ENCODE assay signal across 6 cellular contexts in genomic region chr22:38699784-38700183, GRCh38. TPM values are rescaled to one million over a fixed set of nuclear protein-coding genes. Genes with fewer than 3 reads are reported as not detected.
DNase-seq lines count a peak whose midpoint lies in the region; ATAC-seq and TF ChIP-seq lines count a peak whose summit lies in the region.

No MANE protein-coding gene starts in this region.

- peaks cover 5% of the 10 kb centered on the region; the same call in 1 of the 2 replicates for H3K27me3 ChIP-seq in iPS-20b (ENCODE audit: insufficient read depth, low read length)
- no peaks in the 10 kb centered on the region for H3K27me3 ChIP-seq in vagina

- peak overlapping the region; percentile 93 for H3K27ac ChIP-seq in C4-2B
- H3K27ac ChIP-seq in SK-N-MC, result peak overlapping the region; percentile 76; the same call in 1 of the 2 replicates
- H3K27ac ChIP-seq in iPS-20b (ENCODE audit: low read length), result no peak overlapping the region
- peak overlapping the region; percentile 98 for H3K27ac ChIP-seq in vagina

- peak overlapping the region; percentile 97 for H3K9ac ChIP-seq in SK-N-MC (ENCODE audit: insufficient read length)
- peak overlapping the region; percentile 86; the same call in 1 of the 2 replicates for H3K9ac ChIP-seq in iPS-20b (ENCODE audit: low read depth, low read length)

- TF ChIP-seq CTCF in C4-2B (conservative IDR thresholded peaks at IDR 0.05) (no peak), vagina (IDR thresholded peaks at IDR 0.05) (no peak)

- peak overlapping the region; percentile 98 for H3K4me3 ChIP-seq in SK-N-MC
- H3K4me3 ChIP-seq in iPS-20b (ENCODE audit: low read length), result peak overlapping the region; percentile 84
- H3K4me3 ChIP-seq in vagina, result peak overlapping the region; percentile 68 to 95

- H3K36me3 ChIP-seq in SK-N-MC (ENCODE audit: insufficient read depth, low read length) (peaks cover 16% of the 10 kb centered on the region), iPS-20b (ENCODE audit: insufficient read depth, low read depth, low read length) (peaks cover 4% of the 10 kb centered on the region; the same call in 1 of the 2 replicates), vagina (no peaks in the 10 kb centered on the region)

- DNase-seq in SK-N-MC (ENCODE audit: low read depth, low spot score), result no peak
- DNase-seq in vagina (ENCODE audit: extremely low spot score in 2 of 2), result no peak
- DNase-seq in iPS-NIHi11 (ENCODE audit: low spot score), result no peak

- TF ChIP-seq POLR2A in vagina (IDR thresholded peaks at IDR 0.05), result no peak

- H3K9me3 ChIP-seq in SK-N-MC (ENCODE audit: low read depth, low read length) (no peaks in the 10 kb centered on the region), iPS-20b (ENCODE audit: insufficient read depth, low read depth, low read length) (no peaks in the 10 kb centered on the region), vagina (no peaks in the 10 kb centered on the region)

- intact Hi-C loops in vagina (cut with DNase I), result no loop called here

- no peak for ATAC-seq in GM21526 (IDR thresholded peaks at IDR 0.05; ENCODE audit: low FRiP score, unreplicated experiment)

- H3K4me1 ChIP-seq in iPS-20b (ENCODE audit: insufficient read depth, low read length), result peaks cover 20% of the 10 kb centered on the region
- peaks cover 60% of the 10 kb centered on the region for H3K4me1 ChIP-seq in vagina

RNA-seq across cellular contexts. Expression of gene JOSD1, which starts 1.0 kb away (rescaled TPM):
- 106 TPM for total RNA-seq in vagina

RNA-seq across cellular contexts. Expression of gene GTPBP1, which starts 6.0 kb away (rescaled TPM):
- 69.5 TPM for total RNA-seq in vagina

RNA-seq across cellular contexts. Expression of gene TOMM22, which starts 18.0 kb away (rescaled TPM):
- total RNA-seq in vagina, result 21.1 TPM

RNA-seq across cellular contexts. Expression of gene CBY1, which starts 43.3 kb away (rescaled TPM):
- total RNA-seq in vagina, result 11.8 TPM

RNA-seq across cellular contexts. Expression of gene FAM227A, which starts 43.6 kb away (rescaled TPM):
- 0.25 TPM for total RNA-seq in vagina
